1 cellular context compared by ENCODE assay signal in the genomic region with DNA sequence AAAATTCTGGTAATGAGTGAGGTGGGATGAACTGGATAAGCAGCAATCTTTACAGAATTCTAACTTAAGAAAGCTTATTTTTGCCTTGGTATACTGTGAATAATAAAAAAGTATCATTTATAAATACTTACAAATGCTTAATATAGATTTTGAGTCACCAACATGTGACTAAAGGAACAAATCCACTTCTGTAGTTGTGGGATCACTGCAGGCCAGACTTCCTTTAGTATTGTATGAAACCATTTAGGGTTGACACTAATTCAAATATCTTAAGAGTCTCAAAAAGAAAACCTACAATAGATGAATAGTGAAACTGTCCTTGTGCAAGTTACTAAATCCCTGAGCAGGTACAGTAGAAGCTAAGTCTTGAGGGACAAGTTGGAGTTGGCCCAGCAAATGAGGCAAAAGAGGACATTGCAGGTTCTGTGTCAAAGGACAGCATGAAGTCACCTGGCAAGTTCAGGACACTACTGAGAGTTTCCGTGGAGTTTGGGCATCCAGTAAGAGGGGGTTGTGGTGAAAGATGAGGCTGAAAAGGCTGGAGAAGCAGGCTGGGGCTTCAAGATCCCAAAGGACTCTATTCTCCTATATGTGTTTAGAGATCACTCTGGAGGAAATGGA.
TF ChIP-seq lines count a peak whose summit lies in the region.

No MANE protein-coding gene starts in this region.

TF ChIP-seq in GM23338, 12 proteins besides CTCF, POLR2A, EP300 and RAD21 (continued from another document):
- TF ChIP-seq, protein P1, sequence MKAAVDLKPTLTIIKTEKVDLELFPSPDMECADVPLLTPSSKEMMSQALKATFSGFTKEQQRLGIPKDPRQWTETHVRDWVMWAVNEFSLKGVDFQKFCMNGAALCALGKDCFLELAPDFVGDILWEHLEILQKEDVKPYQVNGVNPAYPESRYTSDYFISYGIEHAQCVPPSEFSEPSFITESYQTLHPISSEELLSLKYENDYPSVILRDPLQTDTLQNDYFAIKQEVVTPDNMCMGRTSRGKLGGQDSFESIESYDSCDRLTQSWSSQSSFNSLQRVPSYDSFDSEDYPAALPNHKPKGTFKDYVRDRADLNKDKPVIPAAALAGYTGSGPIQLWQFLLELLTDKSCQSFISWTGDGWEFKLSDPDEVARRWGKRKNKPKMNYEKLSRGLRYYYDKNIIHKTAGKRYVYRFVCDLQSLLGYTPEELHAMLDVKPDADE (IDR thresholded peaks at IDR 0.05), result no peak
- TF ChIP-seq JUNB (IDR thresholded peaks at IDR 0.05; ENCODE audit: unreplicated experiment) (no peak), ZNF462 (CRISPR knock-in tag; IDR thresholded peaks at IDR 0.05) (no peak), ZNF331 (CRISPR knock-in tag; IDR thresholded peaks at IDR 0.05; ENCODE audit: low read depth) (no peak), EZH2 (IDR thresholded peaks at IDR 0.05; ENCODE audit: low read depth, unreplicated experiment) (no peak), EZH2phosphoT487 (IDR thresholded peaks at IDR 0.05; ENCODE audit: unreplicated experiment) (no peak), STAT1 (IDR thresholded peaks at IDR 0.05; ENCODE audit: unreplicated experiment) (no peak), POLR2AphosphoS5 (IDR thresholded peaks at IDR 0.05; ENCODE audit: low read depth) (no peak), CREB1 (CRISPR knock-in tag; IDR thresholded peaks at IDR 0.05; ENCODE audit: low read depth) (no peak)
- TF ChIP-seq, protein P2, sequence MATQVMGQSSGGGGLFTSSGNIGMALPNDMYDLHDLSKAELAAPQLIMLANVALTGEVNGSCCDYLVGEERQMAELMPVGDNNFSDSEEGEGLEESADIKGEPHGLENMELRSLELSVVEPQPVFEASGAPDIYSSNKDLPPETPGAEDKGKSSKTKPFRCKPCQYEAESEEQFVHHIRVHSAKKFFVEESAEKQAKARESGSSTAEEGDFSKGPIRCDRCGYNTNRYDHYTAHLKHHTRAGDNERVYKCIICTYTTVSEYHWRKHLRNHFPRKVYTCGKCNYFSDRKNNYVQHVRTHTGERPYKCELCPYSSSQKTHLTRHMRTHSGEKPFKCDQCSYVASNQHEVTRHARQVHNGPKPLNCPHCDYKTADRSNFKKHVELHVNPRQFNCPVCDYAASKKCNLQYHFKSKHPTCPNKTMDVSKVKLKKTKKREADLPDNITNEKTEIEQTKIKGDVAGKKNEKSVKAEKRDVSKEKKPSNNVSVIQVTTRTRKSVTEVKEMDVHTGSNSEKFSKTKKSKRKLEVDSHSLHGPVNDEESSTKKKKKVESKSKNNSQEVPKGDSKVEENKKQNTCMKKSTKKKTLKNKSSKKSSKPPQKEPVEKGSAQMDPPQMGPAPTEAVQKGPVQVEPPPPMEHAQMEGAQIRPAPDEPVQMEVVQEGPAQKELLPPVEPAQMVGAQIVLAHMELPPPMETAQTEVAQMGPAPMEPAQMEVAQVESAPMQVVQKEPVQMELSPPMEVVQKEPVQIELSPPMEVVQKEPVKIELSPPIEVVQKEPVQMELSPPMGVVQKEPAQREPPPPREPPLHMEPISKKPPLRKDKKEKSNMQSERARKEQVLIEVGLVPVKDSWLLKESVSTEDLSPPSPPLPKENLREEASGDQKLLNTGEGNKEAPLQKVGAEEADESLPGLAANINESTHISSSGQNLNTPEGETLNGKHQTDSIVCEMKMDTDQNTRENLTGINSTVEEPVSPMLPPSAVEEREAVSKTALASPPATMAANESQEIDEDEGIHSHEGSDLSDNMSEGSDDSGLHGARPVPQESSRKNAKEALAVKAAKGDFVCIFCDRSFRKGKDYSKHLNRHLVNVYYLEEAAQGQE (IDR thresholded peaks at IDR 0.05; ENCODE audit: unreplicated experiment), result no peak
TF ChIP-seq in GM23338: peak in this region for 0.
